Comparison of ENCODE assay signal across 25 cellular contexts in genomic region chr14:105148604-105149145, GRCh38.
"Had no signal": no experiment of that assay in that cellular context is flagged by ENCODE, and none has a peak within 500 bp of the region (broad histone marks: within the 10 kb centered on the region; RNA-seq: fewer than 3 reads in every experiment).

No MANE protein-coding gene starts in this region.

- H3K27me3 Mint-ChIP-seq: activated naive CD8-positive, alpha-beta T cell treated with anti-CD3 and anti-CD28 coated beads for 36 hours; effector memory CD8-positive, alpha-beta T cell; naive thymus-derived CD8-positive, alpha-beta T cell; type B pancreatic cell had no signal

- H3K27ac ChIP-seq: esophagus squamous epithelium, gastrocnemius medialis, neutrophil, pancreas, thoracic aorta, vagina had no signal

- H3K9me3 Mint-ChIP-seq: activated naive CD8-positive, alpha-beta T cell treated with anti-CD3 and anti-CD28 coated beads for 36 hours; effector memory CD8-positive, alpha-beta T cell; mesothelial cell of epicardium; naive thymus-derived CD8-positive, alpha-beta T cell; T-helper 1 cell treated with Interleukin-12 subunit alpha and Interleukin-12 subunit beta and Interleukin-4 antibody, amounts not matched to agents 30 μg/mL and 1 μg/mL, for 36 hours; type B pancreatic cell; WTC11 had no signal

- H3K36me3 ChIP-seq: neutrophil, pancreas, thoracic aorta, vagina had no signal

- H3K9me3 ChIP-seq: esophagus squamous epithelium, gastrocnemius medialis, neutrophil, pancreas, thoracic aorta, vagina had no signal

- H3K4me1 ChIP-seq: pancreas, vagina had no signal

- H3K36me3 Mint-ChIP-seq: activated naive CD8-positive, alpha-beta T cell treated with anti-CD3 and anti-CD28 coated beads for 36 hours; mesothelial cell of epicardium; naive thymus-derived CD8-positive, alpha-beta T cell; type B pancreatic cell; WTC11 had no signal

- DNase-seq: activated CD4-positive, alpha-beta T cell treated with anti-CD3 and anti-CD28 coated beads, Interleukin-2, amount 50 U/mL, for 48 hours; activated CD8-positive, alpha-beta memory T cell treated with anti-CD3 and anti-CD28 coated beads, Interleukin-2, amount 50 U/mL, for 48 hours; activated naive CD4-positive, alpha-beta T cell treated with Interleukin-2 at 50 U/mL for 16 hours; activated naive CD8-positive, alpha-beta T cell treated with anti-CD3 and anti-CD28 coated beads for 36 hours; activated T-cell treated with anti-CD3 and anti-CD28 coated beads, Interleukin-2, amount 50 U/mL, for 48 hours; amygdala; effector memory CD8-positive, alpha-beta T cell; esophagus squamous epithelium; mammary epithelial cell; small intestine; stimulated activated CD4-positive, alpha-beta T cell treated with anti-CD3 and anti-CD28 coated beads, Interleukin-4, amount 100 ng/mL, for 24 hours; stimulated activated naive CD4-positive, alpha-beta T cell treated with Interleukin-2 at 50 U/mL for 16 hours; T1000 had no signal

- H3K27ac Mint-ChIP-seq: activated naive CD8-positive, alpha-beta T cell treated with anti-CD3 and anti-CD28 coated beads for 36 hours; effector memory CD8-positive, alpha-beta T cell; mesothelial cell of epicardium; naive thymus-derived CD8-positive, alpha-beta T cell; T-helper 1 cell treated with Interleukin-12 subunit alpha and Interleukin-12 subunit beta and Interleukin-4 antibody, amounts not matched to agents 30 μg/mL and 1 μg/mL, for 36 hours; type B pancreatic cell; WTC11 had no signal

- H3K4me3 Mint-ChIP-seq: activated naive CD8-positive, alpha-beta T cell treated with anti-CD3 and anti-CD28 coated beads for 36 hours; effector memory CD8-positive, alpha-beta T cell; mesothelial cell of epicardium; naive thymus-derived CD8-positive, alpha-beta T cell; T-helper 1 cell treated with Interleukin-12 subunit alpha and Interleukin-12 subunit beta and Interleukin-4 antibody, amounts not matched to agents 30 μg/mL and 1 μg/mL, for 36 hours; type B pancreatic cell; WTC11 had no signal

- H3K4me1 Mint-ChIP-seq: activated naive CD8-positive, alpha-beta T cell treated with anti-CD3 and anti-CD28 coated beads for 36 hours; mesothelial cell of epicardium; WTC11 had no signal

- H3K27me3 ChIP-seq: esophagus squamous epithelium, gastrocnemius medialis, neutrophil, pancreas, vagina had no signal

- ATAC-seq: effector memory CD8-positive, alpha-beta T cell; gastrocnemius medialis; left lobe of liver; naive thymus-derived CD8-positive, alpha-beta T cell; pancreas; sciatic nerve; WTC11 had no signal

- H3K4me3 ChIP-seq: esophagus squamous epithelium, gastrocnemius medialis, pancreas, thoracic aorta, vagina had no signal
